In genomic region chr9:136625101-136626065, GRCh38 we compare ENCODE assay signal across 1 cellular context.
TF ChIP-seq lines count a peak whose summit lies in the region.

No MANE protein-coding gene starts in this region.

TF ChIP-seq in GM23338, 12 proteins besides CTCF, POLR2A, EP300 and RAD21 (continued from another document):
- TF ChIP-seq REST (IDR thresholded peaks at IDR 0.05; ENCODE audit: unreplicated experiment): no peak
